Comparison of ENCODE assay signal across 15 cellular contexts in the genomic region with DNA sequence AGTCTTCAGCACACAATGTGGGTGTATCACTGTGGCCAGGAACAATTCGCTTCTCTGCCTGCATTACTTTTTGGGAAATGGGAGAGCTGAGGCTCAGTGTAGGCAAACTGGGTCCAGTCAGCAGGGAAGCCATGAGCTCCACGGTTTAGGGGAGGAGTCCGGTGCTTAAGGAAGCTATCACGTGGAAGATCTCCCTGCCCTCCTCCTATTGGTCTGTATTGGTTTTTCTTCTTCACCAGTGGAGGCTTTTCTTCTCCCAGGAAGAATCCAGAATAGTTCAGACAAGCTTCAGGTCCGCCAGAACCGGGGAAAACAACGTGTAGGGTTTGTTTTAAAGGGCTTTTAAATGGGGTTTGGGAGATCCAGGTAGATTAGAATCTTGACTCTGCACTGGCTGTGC.
"Had no signal": no experiment of that assay in that cellular context is flagged by ENCODE, and none has a peak within 500 bp of the region (broad histone marks: within the 10 kb centered on the region; RNA-seq: fewer than 3 reads in every experiment).

No MANE protein-coding gene starts in this region.

- H3K4me1 Mint-ChIP-seq: activated B cell treated with CpG ODN at 0.5 μM for 24 hours; activated naive CD8-positive, alpha-beta T cell treated with anti-CD3 and anti-CD28 coated beads, Interleukin-2, amount 50 U/mL, for 24 hours had no signal

- H3K9me3 Mint-ChIP-seq: activated B cell treated with CpG ODN at 0.5 μM for 24 hours; activated CD4-positive, alpha-beta T cell treated with anti-CD3 and anti-CD28 coated beads, Interleukin-2, amount 10 ng/mL, durations not matched to agents 24 days and 14 days; activated naive CD8-positive, alpha-beta T cell treated with anti-CD3 and anti-CD28 coated beads, Interleukin-2, amount 50 U/mL, for 24 hours; activated T-helper 1 cell treated with anti-CD3 and anti-CD28 coated beads, Interleukin-12 subunit alpha, Interleukin-12 subunit beta, Interleukin-2, Interleukin-4 antibody, amounts not matched to agents 30 ng/mL and 10 ng/mL and 1 ng/mL, durations not matched to agents 14 hours and 24 hours and 36 hours; stimulated activated naive CD8-positive, alpha-beta T cell treated with anti-CD3 and anti-CD28 coated beads, Interleukin-15, amount 100 ng/mL, for 72 hours; T-helper 1 cell treated with Interleukin-12 subunit alpha and Interleukin-12 subunit beta and Interleukin-4 antibody, amounts not matched to agents 30 μg/mL and 1 μg/mL, for 36 hours had no signal

- H3K4me3 Mint-ChIP-seq: activated B cell treated with CpG ODN at 0.5 μM for 24 hours; activated CD4-positive, alpha-beta T cell treated with anti-CD3 and anti-CD28 coated beads, Interleukin-2, amount 10 ng/mL, durations not matched to agents 24 days and 14 days; activated naive CD8-positive, alpha-beta T cell treated with anti-CD3 and anti-CD28 coated beads, Interleukin-2, amount 50 U/mL, for 24 hours; activated T-helper 1 cell treated with anti-CD3 and anti-CD28 coated beads, Interleukin-12 subunit alpha, Interleukin-12 subunit beta, Interleukin-2, Interleukin-4 antibody, amounts not matched to agents 30 ng/mL and 10 ng/mL and 1 ng/mL, durations not matched to agents 14 hours and 24 hours and 36 hours; stimulated activated naive CD8-positive, alpha-beta T cell treated with anti-CD3 and anti-CD28 coated beads, Interleukin-15, amount 100 ng/mL, for 72 hours; T-helper 1 cell treated with Interleukin-12 subunit alpha and Interleukin-12 subunit beta and Interleukin-4 antibody, amounts not matched to agents 30 μg/mL and 1 μg/mL, for 36 hours had no signal

- DNase-seq: activated B cell treated with CpG ODN at 0.5 μM for 24 hours; activated CD4-positive, alpha-beta T cell treated with anti-CD3 and anti-CD28 coated beads, Interleukin-2, amount 10 ng/mL, durations not matched to agents 24 days and 14 days; activated naive CD4-positive, alpha-beta T cell treated with Interleukin-2 at 50 U/mL for 16 hours; activated naive CD8-positive, alpha-beta T cell treated with anti-CD3 and anti-CD28 coated beads, Interleukin-2, amount 50 U/mL, for 24 hours; central memory CD4-positive, alpha-beta T cell; effector memory CD4-positive, alpha-beta T cell; erythroblast; head of caudate nucleus; left ventricle myocardium superior; ovary; stimulated activated CD4-positive, alpha-beta T cell treated with anti-CD3 and anti-CD28 coated beads, Interleukin-4, amount 100 ng/mL, for 4 hours; stimulated activated naive CD8-positive, alpha-beta T cell treated with anti-CD3 and anti-CD28 coated beads, Interleukin-15, amount 100 ng/mL, for 72 hours had no signal

- H3K4me3 ChIP-seq: ovary, thoracic aorta had no signal

- ATAC-seq: activated naive CD8-positive, alpha-beta T cell treated with anti-CD3 and anti-CD28 coated beads, Interleukin-2, amount 50 U/mL, for 24 hours; left ventricle myocardium superior; stimulated activated naive CD8-positive, alpha-beta T cell treated with anti-CD3 and anti-CD28 coated beads, Interleukin-15, amount 100 ng/mL, for 72 hours had no signal

- H3K9me3 ChIP-seq: ovary, thoracic aorta had no signal

- H3K27ac ChIP-seq: ovary, thoracic aorta had no signal

- H3K27me3 ChIP-seq: ovary had no signal

- H3K27ac Mint-ChIP-seq: activated B cell treated with CpG ODN at 0.5 μM for 24 hours; activated CD4-positive, alpha-beta T cell treated with anti-CD3 and anti-CD28 coated beads, Interleukin-2, amount 10 ng/mL, durations not matched to agents 24 days and 14 days; activated naive CD8-positive, alpha-beta T cell treated with anti-CD3 and anti-CD28 coated beads, Interleukin-2, amount 50 U/mL, for 24 hours; activated T-helper 1 cell treated with anti-CD3 and anti-CD28 coated beads, Interleukin-12 subunit alpha, Interleukin-12 subunit beta, Interleukin-2, Interleukin-4 antibody, amounts not matched to agents 30 ng/mL and 10 ng/mL and 1 ng/mL, durations not matched to agents 14 hours and 24 hours and 36 hours; T-helper 1 cell treated with Interleukin-12 subunit alpha and Interleukin-12 subunit beta and Interleukin-4 antibody, amounts not matched to agents 30 μg/mL and 1 μg/mL, for 36 hours had no signal
